1 cellular context compared by ENCODE assay signal in the genomic region with DNA sequence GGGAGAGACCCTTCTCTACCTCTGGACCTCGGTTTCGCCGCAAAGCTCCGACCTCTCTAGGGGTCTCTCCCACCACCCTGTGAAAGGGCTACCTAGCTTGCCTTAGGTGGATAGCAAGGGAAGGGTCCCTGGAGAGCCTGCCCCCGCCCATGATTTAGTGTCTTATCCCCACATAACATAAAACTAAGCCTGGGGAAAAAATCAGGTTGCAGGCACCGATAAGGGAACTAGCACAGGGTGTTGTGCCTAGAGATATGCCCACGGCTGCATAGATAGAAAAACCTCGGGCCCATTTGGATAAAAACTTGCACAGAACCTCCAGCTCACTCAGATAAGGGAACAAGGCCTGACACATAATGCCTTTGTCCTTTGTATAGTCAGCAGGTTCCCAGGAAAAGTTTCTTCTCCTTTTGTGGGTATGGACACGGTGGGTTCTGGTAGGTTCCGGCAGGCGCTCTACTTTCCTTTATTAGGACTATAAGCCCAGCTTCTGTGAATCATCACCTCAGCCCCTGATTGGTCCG.
TF ChIP-seq lines count a peak whose summit lies in the region.

No MANE protein-coding gene starts in this region.

TF ChIP-seq in GM23338, 12 proteins besides CTCF, POLR2A, EP300 and RAD21 (continued from another document):
- TF ChIP-seq, protein P1, sequence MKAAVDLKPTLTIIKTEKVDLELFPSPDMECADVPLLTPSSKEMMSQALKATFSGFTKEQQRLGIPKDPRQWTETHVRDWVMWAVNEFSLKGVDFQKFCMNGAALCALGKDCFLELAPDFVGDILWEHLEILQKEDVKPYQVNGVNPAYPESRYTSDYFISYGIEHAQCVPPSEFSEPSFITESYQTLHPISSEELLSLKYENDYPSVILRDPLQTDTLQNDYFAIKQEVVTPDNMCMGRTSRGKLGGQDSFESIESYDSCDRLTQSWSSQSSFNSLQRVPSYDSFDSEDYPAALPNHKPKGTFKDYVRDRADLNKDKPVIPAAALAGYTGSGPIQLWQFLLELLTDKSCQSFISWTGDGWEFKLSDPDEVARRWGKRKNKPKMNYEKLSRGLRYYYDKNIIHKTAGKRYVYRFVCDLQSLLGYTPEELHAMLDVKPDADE (IDR thresholded peaks at IDR 0.05), result no peak
